ENCODE assay signal across 15 cellular contexts in the genomic region with DNA sequence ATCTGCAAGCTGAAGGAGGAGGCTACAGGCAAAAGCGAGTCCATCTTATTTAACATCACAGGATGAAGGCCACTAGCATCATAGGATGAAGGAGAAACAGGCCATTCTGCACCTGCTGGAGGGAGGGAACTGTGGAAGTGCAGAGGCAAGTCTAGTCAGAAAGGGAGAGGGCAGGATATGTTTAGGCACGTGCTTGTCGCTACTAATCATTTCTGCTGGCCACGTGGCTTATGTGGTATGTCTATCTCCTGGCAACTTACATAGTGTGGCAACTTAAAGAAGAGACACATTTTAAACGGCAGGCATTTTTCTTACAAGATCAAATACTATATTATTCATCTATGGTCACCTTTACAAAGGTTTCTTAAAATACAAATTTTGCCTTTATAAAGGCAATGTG.
DNase-seq lines count a peak whose midpoint lies in the region; ATAC-seq and TF ChIP-seq lines count a peak whose summit lies in the region.
"Had no signal": no experiment of that assay in that cellular context is flagged by ENCODE, and none has a peak within 500 bp of the region (broad histone marks: within the 10 kb centered on the region; RNA-seq: fewer than 3 reads in every experiment).

No MANE protein-coding gene starts in this region.

- TF ChIP-seq CTCF in endodermal cell (conservative IDR thresholded peaks at IDR 0.05) (no peak), gastroesophageal sphincter (IDR thresholded peaks at IDR 0.05) (no peak), BE2C (IDR thresholded peaks at IDR 0.05; ENCODE audit: low read depth, low read length) (no peak)

- 88 to 92% methylated on average over 4 to 5 of the region's 5 CpGs for WGBS in endodermal cell (ENCODE audit: insufficient coverage in 1 of 2, insufficient read length in 1 of 2), 2 experiments
- WGBS in gastroesophageal sphincter (ENCODE audit: low coverage in 1 of 2), 2 donors = 91 to 94% methylated on average over 4 to 5 of the region's 5 CpGs

- H3K9me3 ChIP-seq in endodermal cell (ENCODE audit: control insufficient read depth, low read length) (no peaks in the 10 kb centered on the region), gastroesophageal sphincter (no peaks in the 10 kb centered on the region), BE2C (no peaks in the 10 kb centered on the region)
- H3K9me3 ChIP-seq: Caco-2, Peyer's patch had no signal

- POLR2A ChIA-PET in activated naive CD8-positive, alpha-beta T cell treated with anti-CD3 and anti-CD28 coated beads, Interleukin-2, amount 10 ng/mL, durations not matched to agents 7 days and 5 days (lab: Charles Lee) = no interaction called here

- H3K27ac Mint-ChIP-seq in activated naive CD8-positive, alpha-beta T cell treated with anti-CD3 and anti-CD28 coated beads, Interleukin-2, amount 10 ng/mL, durations not matched to agents 7 days and 5 days = no peak overlapping the region
- H3K27ac Mint-ChIP-seq in activated naive CD8-positive, alpha-beta T cell treated with anti-CD3 and anti-CD28 coated beads for 36 hours = no peak overlapping the region
- H3K27ac Mint-ChIP-seq in endodermal cell = peak overlapping the region; percentile 18
- no peak overlapping the region for H3K27ac Mint-ChIP-seq in stimulated activated effector memory CD8-positive, alpha-beta T cell treated with anti-CD3 and anti-CD28 coated beads, Interleukin-12 subunit alpha, Interleukin-12 subunit beta, amount 100 ng/mL, for 72 hours

- no peak for TF ChIP-seq EP300 in gastroesophageal sphincter (IDR thresholded peaks at IDR 0.05)

- no peaks in the 10 kb centered on the region for H3K27me3 Mint-ChIP-seq in activated naive CD8-positive, alpha-beta T cell treated with anti-CD3 and anti-CD28 coated beads, Interleukin-2, amount 10 ng/mL, durations not matched to agents 7 days and 5 days
- no peaks in the 10 kb centered on the region for H3K27me3 Mint-ChIP-seq in activated naive CD8-positive, alpha-beta T cell treated with anti-CD3 and anti-CD28 coated beads for 36 hours
- no peaks in the 10 kb centered on the region for H3K27me3 Mint-ChIP-seq in endodermal cell (ENCODE audit: insufficient read depth)

- no peak overlapping the region for H3K4me3 Mint-ChIP-seq in activated naive CD8-positive, alpha-beta T cell treated with anti-CD3 and anti-CD28 coated beads, Interleukin-2, amount 10 ng/mL, durations not matched to agents 7 days and 5 days
- no peak overlapping the region for H3K4me3 Mint-ChIP-seq in activated naive CD8-positive, alpha-beta T cell treated with anti-CD3 and anti-CD28 coated beads for 36 hours
- H3K4me3 Mint-ChIP-seq in endodermal cell = no peak overlapping the region
- H3K4me3 Mint-ChIP-seq in stimulated activated effector memory CD8-positive, alpha-beta T cell treated with anti-CD3 and anti-CD28 coated beads, Interleukin-12 subunit alpha, Interleukin-12 subunit beta, amount 100 ng/mL, for 72 hours = no peak overlapping the region
- H3K4me3 Mint-ChIP-seq: neural crest cell had no signal

- H3K4me3 ChIP-seq in endodermal cell (ENCODE audit: low read length) = no peak overlapping the region
- no peak overlapping the region for H3K4me3 ChIP-seq in gastroesophageal sphincter
- H3K4me3 ChIP-seq in BE2C (ENCODE audit: low read depth, low read length) = no peak overlapping the region
- H3K4me3 ChIP-seq: Peyer's patch had no signal

- no peak for DNase-seq in activated naive CD8-positive, alpha-beta T cell treated with anti-CD3 and anti-CD28 coated beads, Interleukin-2, amount 10 ng/mL, durations not matched to agents 7 days and 5 days
- no peak for DNase-seq in activated naive CD8-positive, alpha-beta T cell treated with anti-CD3 and anti-CD28 coated beads for 36 hours
- peak; percentile 29 for DNase-seq in NCI-H510A (lab: John Stamatoyannopoulos, UW)
- no peak for DNase-seq in endodermal cell
- DNase-seq in stimulated activated effector memory CD8-positive, alpha-beta T cell treated with anti-CD3 and anti-CD28 coated beads, Interleukin-12 subunit alpha, Interleukin-12 subunit beta, amount 100 ng/mL, for 72 hours (ENCODE audit: low spot score in 2 of 2) = no peak
- DNase-seq in BE2C = no peak
- DNase-seq: activated CD4-positive, alpha-beta T cell treated with anti-CD3 and anti-CD28 coated beads, Interleukin-2, amount 50 U/mL, for 48 hours; Caco-2; NCI-H2029; Peyer's patch; retina had no signal

- H3K36me3 ChIP-seq in endodermal cell (ENCODE audit: control insufficient read depth, insufficient read depth, low read length) = no peaks in the 10 kb centered on the region
- H3K36me3 ChIP-seq in gastroesophageal sphincter = no peaks in the 10 kb centered on the region
- no peaks in the 10 kb centered on the region; the same call in 1 of the 2 replicates for H3K36me3 ChIP-seq in BE2C
- H3K36me3 ChIP-seq: Peyer's patch had no signal

- H3K27me3 ChIP-seq in endodermal cell (ENCODE audit: control insufficient read depth, insufficient read depth, low read length, poor library complexity, severe bottlenecking) (no peaks in the 10 kb centered on the region), gastroesophageal sphincter (no peaks in the 10 kb centered on the region), BE2C (no peaks in the 10 kb centered on the region)
- H3K27me3 ChIP-seq: Peyer's patch had no signal

- TF ChIP-seq POLR2A in gastroesophageal sphincter (IDR thresholded peaks at IDR 0.05) = no peak

- H3K9me3 Mint-ChIP-seq in activated naive CD8-positive, alpha-beta T cell treated with anti-CD3 and anti-CD28 coated beads, Interleukin-2, amount 10 ng/mL, durations not matched to agents 7 days and 5 days = peaks cover 2% of the 10 kb centered on the region
- no peaks in the 10 kb centered on the region for H3K9me3 Mint-ChIP-seq in activated naive CD8-positive, alpha-beta T cell treated with anti-CD3 and anti-CD28 coated beads for 36 hours
- no peaks in the 10 kb centered on the region for H3K9me3 Mint-ChIP-seq in endodermal cell
- H3K9me3 Mint-ChIP-seq in stimulated activated effector memory CD8-positive, alpha-beta T cell treated with anti-CD3 and anti-CD28 coated beads, Interleukin-12 subunit alpha, Interleukin-12 subunit beta, amount 100 ng/mL, for 72 hours = no peaks in the 10 kb centered on the region
- H3K9me3 Mint-ChIP-seq: neural crest cell had no signal

- H3K4me1 ChIP-seq in endodermal cell (ENCODE audit: control insufficient read depth, insufficient read depth, low read length) (peaks cover 11% of the 10 kb centered on the region), gastroesophageal sphincter (peaks cover 19 to 72% (median 31%) of the 10 kb centered on the region in 3 donors), BE2C (peaks cover 13% of the 10 kb centered on the region)
- H3K4me1 ChIP-seq: Caco-2 had no signal

- peak; percentile 30 for ATAC-seq in activated naive CD8-positive, alpha-beta T cell treated with anti-CD3 and anti-CD28 coated beads, Interleukin-2, amount 10 ng/mL, durations not matched to agents 7 days and 5 days (ENCODE audit: low read depth)
- peak; percentile 65 for ATAC-seq in stimulated activated effector memory CD8-positive, alpha-beta T cell treated with anti-CD3 and anti-CD28 coated beads, Interleukin-12 subunit alpha, Interleukin-12 subunit beta, amount 100 ng/mL, for 72 hours
- ATAC-seq in gastroesophageal sphincter (no peak), GM21723 (IDR thresholded peaks at IDR 0.05; ENCODE audit: unreplicated experiment) (no peak)
- ATAC-seq: SK-N-SH treated with all-trans-retinoic acid at 6 μM for 48 hours had no signal

- H3K9ac ChIP-seq in endodermal cell (ENCODE audit: extremely low read depth, low read length, poor library complexity, severe bottlenecking) = no peak overlapping the region

- peaks cover 36% of the 10 kb centered on the region for H3K4me1 Mint-ChIP-seq in activated naive CD8-positive, alpha-beta T cell treated with anti-CD3 and anti-CD28 coated beads, Interleukin-2, amount 10 ng/mL, durations not matched to agents 7 days and 5 days
- peaks cover 49% of the 10 kb centered on the region for H3K4me1 Mint-ChIP-seq in activated naive CD8-positive, alpha-beta T cell treated with anti-CD3 and anti-CD28 coated beads for 36 hours
- H3K4me1 Mint-ChIP-seq in endodermal cell = peaks cover 52% of the 10 kb centered on the region
- peaks cover 17% of the 10 kb centered on the region for H3K4me1 Mint-ChIP-seq in stimulated activated effector memory CD8-positive, alpha-beta T cell treated with anti-CD3 and anti-CD28 coated beads, Interleukin-12 subunit alpha, Interleukin-12 subunit beta, amount 100 ng/mL, for 72 hours

- peaks cover 10% of the 10 kb centered on the region for H3K36me3 Mint-ChIP-seq in activated naive CD8-positive, alpha-beta T cell treated with anti-CD3 and anti-CD28 coated beads, Interleukin-2, amount 10 ng/mL, durations not matched to agents 7 days and 5 days
- H3K36me3 Mint-ChIP-seq in activated naive CD8-positive, alpha-beta T cell treated with anti-CD3 and anti-CD28 coated beads for 36 hours = peaks cover 8% of the 10 kb centered on the region
- H3K36me3 Mint-ChIP-seq in endodermal cell (ENCODE audit: low read depth) = no peaks in the 10 kb centered on the region
- no peaks in the 10 kb centered on the region for H3K36me3 Mint-ChIP-seq in stimulated activated effector memory CD8-positive, alpha-beta T cell treated with anti-CD3 and anti-CD28 coated beads, Interleukin-12 subunit alpha, Interleukin-12 subunit beta, amount 100 ng/mL, for 72 hours

- no peak overlapping the region for H3K27ac ChIP-seq in endodermal cell (ENCODE audit: low read depth, low read length)
- H3K27ac ChIP-seq in gastroesophageal sphincter = no peak overlapping the region
- H3K27ac ChIP-seq: Peyer's patch had no signal

Comparison
In these comparisons a context has a peak if more than half of its experiments do, and no peak if none do; other contexts are left out.
1. ATAC-seq: peak in activated naive CD8-positive, alpha-beta T cell treated with anti-CD3 and anti-CD28 coated beads, Interleukin-2, amount 10 ng/mL, durations not matched to agents 7 days and 5 days (single experiment) and stimulated activated effector memory CD8-positive, alpha-beta T cell treated with anti-CD3 and anti-CD28 coated beads, Interleukin-12 subunit alpha, Interleukin-12 subunit beta, amount 100 ng/mL, for 72 hours (single experiment); none in gastroesophageal sphincter (single experiment) and GM21723 (single experiment).